16 cellular contexts compared by ENCODE assay signal in the genomic region with DNA sequence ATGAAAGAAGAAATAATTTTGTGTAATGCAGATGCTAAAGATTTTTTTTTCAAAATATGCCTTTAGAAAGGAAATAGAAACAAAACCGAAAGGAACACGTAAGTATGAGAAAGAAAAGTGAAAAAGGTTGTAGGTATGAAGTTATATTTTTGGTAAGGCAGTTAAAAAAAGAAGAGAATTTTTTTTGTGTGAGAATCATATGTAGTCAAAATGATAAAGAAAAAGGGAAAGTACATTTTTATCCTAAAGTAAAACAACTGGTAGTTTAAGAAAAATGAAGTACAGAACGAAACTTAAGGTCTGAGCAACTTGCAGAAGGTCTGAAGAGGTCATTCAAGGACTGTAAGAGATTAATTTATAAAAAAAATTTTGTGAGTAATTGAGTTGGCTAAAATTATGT.
DNase-seq lines count a peak whose midpoint lies in the region; ATAC-seq, FAIRE-seq and TF ChIP-seq lines count a peak whose summit lies in the region.
"Had no signal": no experiment of that assay in that cellular context is flagged by ENCODE, and none has a peak within 500 bp of the region (broad histone marks: within the 10 kb centered on the region; RNA-seq: fewer than 3 reads in every experiment).

No MANE protein-coding gene starts in this region.

- ATAC-seq in GM18867 (IDR thresholded peaks at IDR 0.05; ENCODE audit: unreplicated experiment) (peak; percentile 96), GM21515 (IDR thresholded peaks at IDR 0.05; ENCODE audit: unreplicated experiment) (peak; percentile 95), HG02981 (IDR thresholded peaks at IDR 0.05; ENCODE audit: unreplicated experiment) (peak; percentile 92), HG03565 (IDR thresholded peaks at IDR 0.05; ENCODE audit: unreplicated experiment) (peak; percentile 97), WTC11 (no peak), HepG2 (no peak)

- intact Hi-C loops in HepG2 (cut with micrococcal nuclease; ENCODE audit: unreplicated experiment) = no loop called here

- H3K4me2 ChIP-seq in HepG2 (ENCODE audit: low read depth, low read length) = no peak overlapping the region

- no peak overlapping the region for H3K27ac ChIP-seq in HepG2 (ENCODE audit: extremely low read length, insufficient read depth, low read length)
- H3K27ac ChIP-seq: HL-60, RWPE1 had no signal

- no peaks in the 10 kb centered on the region for H3K79me2 ChIP-seq in HepG2 (ENCODE audit: insufficient read depth, low read length)

- TF ChIP-seq RAD21 in HepG2 (CRISPR knock-in tag; IDR thresholded peaks at IDR 0.05) = no peak

- CTCF ChIA-PET in WTC11 (lab: Charles Lee) (no interaction called here), HepG2 (lab: Yijun Ruan, JAX; ENCODE audit: low intra/inter-chr PET ratio, low total read pairs) (no interaction called here)

- H3K4me3 ChIP-seq in HepG2 (replicated peaks in 1 of 3; ENCODE audit: insufficient read depth in 1 of 3, low read depth in 2 of 3, low read length in 3 of 3) = no peak overlapping the region
- H3K4me3 ChIP-seq: MG63 had no signal

- H3K27ac Mint-ChIP-seq in WTC11 = no peak overlapping the region
- H3K27ac Mint-ChIP-seq: CD8-positive, alpha-beta memory T cell; dendritic cell treated with granulocyte-macrophage colony-stimulating factor and Interleukin-4, amounts not matched to agents 40 ng/mL and 50 ng/mL, for 4 days; stimulated activated naive CD8-positive, alpha-beta T cell treated with anti-CD3 and anti-CD28 coated beads, Interleukin-15, Interleukin-2, amounts not matched to agents 100 ng/mL and 50 ng/mL, for 24 hours had no signal

- TF ChIP-seq POLR2A in HepG2 (IDR thresholded peaks at IDR 0.05; ENCODE audit: insufficient read depth in 1 of 2, low read depth in 2 of 2, low read length in 2 of 2) = no peak

- WGBS in HepG2 (ENCODE audit: low lambda C conversion rate) = 7% methylated on average over 3 of the region's 3 CpGs

- peaks cover 15% of the 10 kb centered on the region for H3K4me1 Mint-ChIP-seq in WTC11
- H3K4me1 Mint-ChIP-seq: CD8-positive, alpha-beta memory T cell had no signal

- POLR2A ChIA-PET in WTC11 (lab: Charles Lee) (no interaction called here), HepG2 (lab: Yijun Ruan, JAX) (no interaction called here)

- TF ChIP-seq CTCF in WTC11 (IDR thresholded peaks at IDR 0.05) (no peak), HepG2 (CRISPR knock-in tag; IDR thresholded peaks at IDR 0.05) (no peak)

- H4K20me1 ChIP-seq in HepG2 (ENCODE audit: insufficient read depth, low read length) = no peaks in the 10 kb centered on the region

- H3K4me1 ChIP-seq in HepG2 (ENCODE audit: insufficient read depth, low read length) = no peaks in the 10 kb centered on the region

- FAIRE-seq in HepG2 (lab: Jason Lieb, UNC) = no peak

- peaks cover 43% of the 10 kb centered on the region for H3K36me3 Mint-ChIP-seq in WTC11
- H3K36me3 Mint-ChIP-seq: CD8-positive, alpha-beta memory T cell had no signal

- H2AFZ ChIP-seq in HepG2 (ENCODE audit: low read length) = no peak overlapping the region

- H3K4me3 Mint-ChIP-seq in WTC11 = no peak overlapping the region
- H3K4me3 Mint-ChIP-seq: CD8-positive, alpha-beta memory T cell; dendritic cell treated with granulocyte-macrophage colony-stimulating factor and Interleukin-4, amounts not matched to agents 40 ng/mL and 50 ng/mL, for 4 days; stimulated activated naive CD8-positive, alpha-beta T cell treated with anti-CD3 and anti-CD28 coated beads, Interleukin-15, Interleukin-2, amounts not matched to agents 100 ng/mL and 50 ng/mL, for 24 hours had no signal

- no peak for TF ChIP-seq EP300 in HepG2 (IDR thresholded peaks at IDR 0.05; ENCODE audit: low read depth in 2 of 2, low read length in 2 of 2)
- no peak for TF ChIP-seq EP300 in HepG2 (CRISPR knock-in tag; IDR thresholded peaks at IDR 0.05; ENCODE audit: borderline replicate concordance)

- H3K9ac ChIP-seq in HepG2 (ENCODE audit: insufficient read depth, low read depth, low read length) = no peak overlapping the region

- no peaks in the 10 kb centered on the region for H3K36me3 ChIP-seq in HepG2 (replicated peaks in 1 of 2; ENCODE audit: control insufficient read depth in 1 of 2, insufficient read depth in 2 of 2, low read length in 2 of 2)
- H3K36me3 ChIP-seq: MG63 had no signal

- H3K9me3 ChIP-seq in HepG2 (ENCODE audit: low read length) = no peaks in the 10 kb centered on the region
- H3K9me3 ChIP-seq: MG63 had no signal

- H3K27me3 ChIP-seq in HepG2 (ENCODE audit: control insufficient read depth in 1 of 2, insufficient read depth in 2 of 2, low read length in 2 of 2) = no peaks in the 10 kb centered on the region
- H3K27me3 ChIP-seq: MG63 had no signal

- in situ Hi-C loops in HepG2 (cut with HindIII; ENCODE audit: extremely low pct_ligation_motif_present, low pct_unique_long_range_greater_than_20kb) = no loop called here

- DNase-seq in WTC11 (ENCODE audit: low spot score) (no peak), HepG2 (ENCODE audit: low spot score) (no peak), midbrain (lab: John Stamatoyannopoulos, UW) (no peak), occipital lobe (lab: John Stamatoyannopoulos, UW) (no peak)
- DNase-seq: CD8-positive, alpha-beta memory T cell; MG63; NCI-H446; stimulated activated CD4-positive, alpha-beta T cell treated with anti-CD3 and anti-CD28 coated beads, Interleukin-4, amount 100 ng/mL, for 1 hour had no signal

- BruUV-seq in HepG2 (replicated peaks; lab: Mats Ljungman, UMichigan) = no TSS peak

- H3K27me3 Mint-ChIP-seq in WTC11 (ENCODE audit: low read depth) = no peaks in the 10 kb centered on the region
- H3K27me3 Mint-ChIP-seq: CD8-positive, alpha-beta memory T cell; dendritic cell treated with granulocyte-macrophage colony-stimulating factor and Interleukin-4, amounts not matched to agents 40 ng/mL and 50 ng/mL, for 4 days; stimulated activated naive CD8-positive, alpha-beta T cell treated with anti-CD3 and anti-CD28 coated beads, Interleukin-15, Interleukin-2, amounts not matched to agents 100 ng/mL and 50 ng/mL, for 24 hours had no signal

- H3K9me3 Mint-ChIP-seq in WTC11 = peaks cover 40% of the 10 kb centered on the region

TF ChIP-seq in WTC11, 78 proteins besides CTCF, POLR2A, EP300 and RAD21 (continues in another document):
- TF ChIP-seq FOXJ3 (CRISPR knock-in tag; IDR thresholded peaks at IDR 0.05; ENCODE audit: borderline replicate concordance) = no peak
- TF ChIP-seq, protein P1, sequence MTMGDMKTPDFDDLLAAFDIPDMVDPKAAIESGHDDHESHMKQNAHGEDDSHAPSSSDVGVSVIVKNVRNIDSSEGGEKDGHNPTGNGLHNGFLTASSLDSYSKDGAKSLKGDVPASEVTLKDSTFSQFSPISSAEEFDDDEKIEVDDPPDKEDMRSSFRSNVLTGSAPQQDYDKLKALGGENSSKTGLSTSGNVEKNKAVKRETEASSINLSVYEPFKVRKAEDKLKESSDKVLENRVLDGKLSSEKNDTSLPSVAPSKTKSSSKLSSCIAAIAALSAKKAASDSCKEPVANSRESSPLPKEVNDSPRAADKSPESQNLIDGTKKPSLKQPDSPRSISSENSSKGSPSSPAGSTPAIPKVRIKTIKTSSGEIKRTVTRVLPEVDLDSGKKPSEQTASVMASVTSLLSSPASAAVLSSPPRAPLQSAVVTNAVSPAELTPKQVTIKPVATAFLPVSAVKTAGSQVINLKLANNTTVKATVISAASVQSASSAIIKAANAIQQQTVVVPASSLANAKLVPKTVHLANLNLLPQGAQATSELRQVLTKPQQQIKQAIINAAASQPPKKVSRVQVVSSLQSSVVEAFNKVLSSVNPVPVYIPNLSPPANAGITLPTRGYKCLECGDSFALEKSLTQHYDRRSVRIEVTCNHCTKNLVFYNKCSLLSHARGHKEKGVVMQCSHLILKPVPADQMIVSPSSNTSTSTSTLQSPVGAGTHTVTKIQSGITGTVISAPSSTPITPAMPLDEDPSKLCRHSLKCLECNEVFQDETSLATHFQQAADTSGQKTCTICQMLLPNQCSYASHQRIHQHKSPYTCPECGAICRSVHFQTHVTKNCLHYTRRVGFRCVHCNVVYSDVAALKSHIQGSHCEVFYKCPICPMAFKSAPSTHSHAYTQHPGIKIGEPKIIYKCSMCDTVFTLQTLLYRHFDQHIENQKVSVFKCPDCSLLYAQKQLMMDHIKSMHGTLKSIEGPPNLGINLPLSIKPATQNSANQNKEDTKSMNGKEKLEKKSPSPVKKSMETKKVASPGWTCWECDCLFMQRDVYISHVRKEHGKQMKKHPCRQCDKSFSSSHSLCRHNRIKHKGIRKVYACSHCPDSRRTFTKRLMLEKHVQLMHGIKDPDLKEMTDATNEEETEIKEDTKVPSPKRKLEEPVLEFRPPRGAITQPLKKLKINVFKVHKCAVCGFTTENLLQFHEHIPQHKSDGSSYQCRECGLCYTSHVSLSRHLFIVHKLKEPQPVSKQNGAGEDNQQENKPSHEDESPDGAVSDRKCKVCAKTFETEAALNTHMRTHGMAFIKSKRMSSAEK (CRISPR knock-in tag; IDR thresholded peaks at IDR 0.05; ENCODE audit: borderline replicate concordance) = no peak

TF ChIP-seq in HepG2, 621 proteins besides CTCF, POLR2A, EP300 and RAD21 (continues in another document):
- no peak for TF ChIP-seq ZNF567 (CRISPR knock-in tag; IDR thresholded peaks at IDR 0.05; ENCODE audit: borderline replicate concordance)
- no peak for TF ChIP-seq ZNF841 (CRISPR knock-in tag; IDR thresholded peaks at IDR 0.05; ENCODE audit: borderline replicate concordance)
- TF ChIP-seq, protein P2, sequence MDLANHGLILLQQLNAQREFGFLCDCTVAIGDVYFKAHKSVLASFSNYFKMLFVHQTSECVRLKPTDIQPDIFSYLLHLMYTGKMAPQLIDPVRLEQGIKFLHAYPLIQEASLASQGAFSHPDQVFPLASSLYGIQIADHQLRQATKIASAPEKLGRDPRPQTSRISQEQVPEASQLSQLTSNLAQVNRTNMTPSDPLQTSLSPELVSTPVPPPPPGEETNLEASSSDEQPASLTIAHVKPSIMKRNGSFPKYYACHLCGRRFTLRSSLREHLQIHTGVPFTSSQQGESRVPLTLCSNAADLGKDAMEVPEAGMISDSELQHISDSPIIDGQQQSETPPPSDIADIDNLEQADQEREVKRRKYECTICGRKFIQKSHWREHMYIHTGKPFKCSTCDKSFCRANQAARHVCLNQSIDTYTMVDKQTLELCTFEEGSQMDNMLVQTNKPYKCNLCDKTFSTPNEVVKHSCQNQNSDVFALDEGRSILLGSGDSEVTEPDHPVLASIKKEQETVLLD (CRISPR knock-in tag; IDR thresholded peaks at IDR 0.05; ENCODE audit: low read depth) = no peak
- TF ChIP-seq NFYC (CRISPR knock-in tag; IDR thresholded peaks at IDR 0.05) = no peak

Comparison
In these comparisons a context has a peak if more than half of its experiments do, and no peak if none do; other contexts are left out.
1. ATAC-seq: peak in GM18867 (single experiment), GM21515 (single experiment), HG02981 (single experiment) and HG03565 (single experiment); none in WTC11 (single experiment) and HepG2 (single experiment).